In the genomic region with DNA sequence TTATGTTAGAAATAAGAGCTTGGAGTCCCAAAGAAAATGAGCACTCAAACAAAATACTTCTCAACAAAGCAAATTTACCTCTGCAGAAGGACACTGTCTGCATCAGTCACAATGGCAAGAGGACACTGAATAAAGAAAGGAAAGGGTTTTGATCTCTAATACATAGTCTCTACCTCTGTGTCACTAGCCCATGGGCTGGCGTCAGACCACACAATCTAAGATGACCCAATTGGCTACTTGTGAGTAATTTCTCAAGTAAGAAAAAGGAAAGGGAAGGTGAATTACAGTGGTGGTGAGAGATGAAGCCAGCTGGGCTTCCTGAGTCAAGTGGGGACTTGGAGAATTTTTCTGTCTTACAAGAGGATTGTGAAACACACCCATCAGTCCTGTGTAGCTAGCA, we compare ENCODE assay signal across 28 cellular contexts.
"Had no signal": no experiment of that assay in that cellular context is flagged by ENCODE, and none has a peak within 500 bp of the region (broad histone marks: within the 10 kb centered on the region; RNA-seq: fewer than 3 reads in every experiment).

No MANE protein-coding gene starts in this region.

- FAIRE-seq: small intestine had no signal

- H3K4me3 Mint-ChIP-seq: naive thymus-derived CD4-positive, alpha-beta T cell; natural killer cell; nephron; neural progenitor cell; stimulated activated memory B cell treated with anti-CD40 and anti-IgM and Interleukin-4, amounts not matched to agents 10 μg/mL and 1 μg/mL and 100 μg/mL, for 72 hours; stimulated activated naive CD8-positive, alpha-beta T cell treated with anti-CD3 and anti-CD28 coated beads, Interleukin-15, Interleukin-2, amounts not matched to agents 100 ng/mL and 50 ng/mL, for 24 hours; type B pancreatic cell had no signal

- H3K27me3 ChIP-seq: neural progenitor cell, ovary, right lobe of liver, sigmoid colon, suprapubic skin, testis, tibial artery, transverse colon, upper lobe of right lung, uterus had no signal

- DNase-seq: naive thymus-derived CD4-positive, alpha-beta T cell; natural killer cell; occipital lobe; ovary; posterior cingulate gyrus; psoas muscle; right cardiac atrium; right lobe of liver; sigmoid colon; small intestine; stimulated activated CD4-positive, alpha-beta T cell treated with anti-CD3 and anti-CD28 coated beads, Interleukin-15, amount 100 ng/mL, for 24 hours; stimulated activated CD4-positive, alpha-beta T cell treated with anti-CD3 and anti-CD28 coated beads, Interleukin-2, amount 100 ng/mL, for 24 hours; stimulated activated CD4-positive, alpha-beta T cell treated with anti-CD3 and anti-CD28 coated beads, Interleukin-2, amount 100 ng/mL, for 48 hours; stimulated activated CD4-positive, alpha-beta T cell treated with anti-CD3 and anti-CD28 coated beads, Interleukin-4, amount 100 ng/mL, for 24 hours; stimulated activated naive CD4-positive, alpha-beta T cell; substantia nigra; testis; tibial artery; transverse colon; upper lobe of right lung; uterus had no signal

- ATAC-seq: naive thymus-derived CD4-positive, alpha-beta T cell; natural killer cell; psoas muscle; right cardiac atrium; right lobe of liver; stimulated activated memory B cell treated with anti-CD40 and anti-IgM and Interleukin-4, amounts not matched to agents 10 μg/mL and 1 μg/mL and 100 μg/mL, for 72 hours; upper lobe of right lung had no signal

- H3K36me3 Mint-ChIP-seq: naive thymus-derived CD4-positive, alpha-beta T cell; natural killer cell; neural progenitor cell; stimulated activated memory B cell treated with anti-CD40 and anti-IgM and Interleukin-4, amounts not matched to agents 10 μg/mL and 1 μg/mL and 100 μg/mL, for 72 hours; type B pancreatic cell had no signal

- H3K36me3 ChIP-seq: neural progenitor cell, ovary, right lobe of liver, sigmoid colon, suprapubic skin, tibial artery, transverse colon, upper lobe of right lung, uterus had no signal

- H3K27me3 Mint-ChIP-seq: progenitor cell of endocrine pancreas; stimulated activated naive CD8-positive, alpha-beta T cell treated with anti-CD3 and anti-CD28 coated beads, Interleukin-15, Interleukin-2, amounts not matched to agents 100 ng/mL and 50 ng/mL, for 24 hours; type B pancreatic cell had no signal

- H3K4me3 ChIP-seq: neural progenitor cell, ovary, psoas muscle, right lobe of liver, sigmoid colon, suprapubic skin, testis, tibial artery, transverse colon, upper lobe of right lung, uterus had no signal

- H3K27ac Mint-ChIP-seq: naive thymus-derived CD4-positive, alpha-beta T cell; natural killer cell; nephron; neural progenitor cell; progenitor cell of endocrine pancreas; stimulated activated memory B cell treated with anti-CD40 and anti-IgM and Interleukin-4, amounts not matched to agents 10 μg/mL and 1 μg/mL and 100 μg/mL, for 72 hours; stimulated activated naive CD8-positive, alpha-beta T cell treated with anti-CD3 and anti-CD28 coated beads, Interleukin-15, Interleukin-2, amounts not matched to agents 100 ng/mL and 50 ng/mL, for 24 hours; type B pancreatic cell had no signal

- H3K9me3 Mint-ChIP-seq: natural killer cell; nephron; neural progenitor cell; stimulated activated naive CD8-positive, alpha-beta T cell treated with anti-CD3 and anti-CD28 coated beads, Interleukin-15, Interleukin-2, amounts not matched to agents 100 ng/mL and 50 ng/mL, for 24 hours; type B pancreatic cell had no signal

- H3K4me1 Mint-ChIP-seq: naive thymus-derived CD4-positive, alpha-beta T cell; natural killer cell; nephron; neural progenitor cell; stimulated activated memory B cell treated with anti-CD40 and anti-IgM and Interleukin-4, amounts not matched to agents 10 μg/mL and 1 μg/mL and 100 μg/mL, for 72 hours had no signal
